In the genomic region with DNA sequence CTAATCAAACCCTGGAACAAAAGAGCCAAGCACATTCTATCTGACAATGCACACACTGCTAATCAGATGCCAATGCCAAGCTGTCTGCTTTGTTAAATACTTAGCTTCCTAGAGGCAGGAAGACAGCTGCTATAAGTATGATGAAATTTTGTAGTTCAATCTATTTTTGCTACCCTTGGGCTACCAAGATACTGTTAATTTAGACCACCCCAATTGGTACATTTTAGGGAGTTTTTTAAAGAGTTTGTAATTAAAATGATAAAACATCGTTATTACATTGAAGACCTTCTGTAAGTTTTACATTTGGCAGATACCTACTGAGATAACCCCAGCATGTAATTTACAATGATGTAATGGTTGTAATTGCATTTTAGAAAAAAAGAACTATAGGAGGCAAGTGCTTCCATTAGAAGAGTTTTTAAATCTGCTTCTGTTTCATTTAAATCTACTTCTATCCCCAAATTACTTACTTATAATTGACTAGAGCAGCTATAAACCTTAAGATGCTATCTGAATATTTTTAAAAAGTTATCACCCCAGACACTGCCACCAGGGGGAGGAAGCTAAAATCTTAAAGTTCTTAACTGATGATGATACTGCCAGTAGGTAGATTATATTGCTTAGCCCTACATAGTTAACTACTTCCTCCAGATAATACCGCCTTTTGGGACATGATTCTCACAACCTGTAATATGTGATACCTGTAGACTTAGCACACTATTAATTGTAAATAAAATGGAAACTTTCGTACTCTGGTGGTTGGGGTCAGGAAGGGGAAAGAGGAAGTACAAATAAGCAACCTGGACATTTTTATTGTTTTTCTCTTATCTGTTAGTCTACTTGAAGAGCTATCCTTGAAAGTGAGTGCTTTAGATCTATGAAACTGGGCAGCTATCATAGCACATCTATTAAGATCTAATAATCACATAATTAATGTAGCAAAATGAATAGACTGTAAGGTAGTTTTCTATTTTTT, we compare ENCODE assay signal across 8 cellular contexts.
DNase-seq lines count a peak whose midpoint lies in the region; ATAC-seq and TF ChIP-seq lines count a peak whose summit lies in the region.

No MANE protein-coding gene starts in this region.

- no peaks in the 10 kb centered on the region for H3K36me3 ChIP-seq in left lung

- H3K4me1 ChIP-seq in left lung: peaks cover 0 to 13% of the 10 kb centered on the region in 2 donors

- H3K9me3 ChIP-seq in left lung: no peaks in the 10 kb centered on the region

- H3K4me1 Mint-ChIP-seq in stimulated activated naive CD8-positive, alpha-beta T cell treated with anti-CD3 and anti-CD28 coated beads, Interleukin-15, amount 100 ng/mL, for 72 hours: peaks cover 9% of the 10 kb centered on the region
- H3K4me1 Mint-ChIP-seq in activated naive CD4-positive, alpha-beta T cell treated with anti-CD3 and anti-CD28 coated beads, Interleukin-2, amount 10 ng/mL, durations not matched to agents 7 days and 5 days: peaks cover 7% of the 10 kb centered on the region

- peak; percentile 12 for DNase-seq in stimulated activated naive CD8-positive, alpha-beta T cell treated with anti-CD3 and anti-CD28 coated beads, Interleukin-15, Interleukin-2, amounts not matched to agents 100 U/mL and 50 U/mL, for 24 hours
- DNase-seq in stimulated activated naive CD8-positive, alpha-beta T cell treated with anti-CD3 and anti-CD28 coated beads, Interleukin-15, amount 100 ng/mL, for 72 hours: no peak
- peak; percentile 35 for DNase-seq in NCI-H345 treated with DMSO at 0.1 percent for 48 hours (lab: John Stamatoyannopoulos, UW; ENCODE audit: unreplicated experiment)
- DNase-seq in activated naive CD4-positive, alpha-beta T cell treated with anti-CD3 and anti-CD28 coated beads, Interleukin-2, amount 10 ng/mL, durations not matched to agents 7 days and 5 days: peak; percentile 59
- DNase-seq in left lung: no peak
- DNase-seq in NCI-H187 (lab: John Stamatoyannopoulos, UW): no peak

- H3K27ac ChIP-seq in left lung: no peak overlapping the region

- no peaks in the 10 kb centered on the region for H3K27me3 ChIP-seq in left lung

- H3K27me3 Mint-ChIP-seq in stimulated activated naive CD8-positive, alpha-beta T cell treated with anti-CD3 and anti-CD28 coated beads, Interleukin-15, amount 100 ng/mL, for 72 hours: no peaks in the 10 kb centered on the region
- H3K27me3 Mint-ChIP-seq in activated naive CD4-positive, alpha-beta T cell treated with anti-CD3 and anti-CD28 coated beads, Interleukin-2, amount 10 ng/mL, durations not matched to agents 7 days and 5 days: no peaks in the 10 kb centered on the region

- no peaks in the 10 kb centered on the region for H3K36me3 Mint-ChIP-seq in activated naive CD4-positive, alpha-beta T cell treated with anti-CD3 and anti-CD28 coated beads, Interleukin-2, amount 10 ng/mL, durations not matched to agents 7 days and 5 days

- no peak overlapping the region for H3K4me3 Mint-ChIP-seq in stimulated activated naive CD8-positive, alpha-beta T cell treated with anti-CD3 and anti-CD28 coated beads, Interleukin-15, amount 100 ng/mL, for 72 hours
- H3K4me3 Mint-ChIP-seq in activated naive CD4-positive, alpha-beta T cell treated with anti-CD3 and anti-CD28 coated beads, Interleukin-2, amount 10 ng/mL, durations not matched to agents 7 days and 5 days: no peak overlapping the region

- peaks cover 0 to 6% of the 10 kb centered on the region in 2 donors for H3K9me3 Mint-ChIP-seq in stimulated activated naive CD8-positive, alpha-beta T cell treated with anti-CD3 and anti-CD28 coated beads, Interleukin-15, amount 100 ng/mL, for 72 hours
- H3K9me3 Mint-ChIP-seq in activated naive CD4-positive, alpha-beta T cell treated with anti-CD3 and anti-CD28 coated beads, Interleukin-2, amount 10 ng/mL, durations not matched to agents 7 days and 5 days: no peaks in the 10 kb centered on the region

- no peak for ATAC-seq in stimulated activated naive CD8-positive, alpha-beta T cell treated with anti-CD3 and anti-CD28 coated beads, Interleukin-15, Interleukin-2, amounts not matched to agents 100 U/mL and 50 U/mL, for 24 hours
- ATAC-seq in stimulated activated naive CD8-positive, alpha-beta T cell treated with anti-CD3 and anti-CD28 coated beads, Interleukin-15, amount 100 ng/mL, for 72 hours: no peak
- ATAC-seq in left lung (peak; percentile 24), GM19395 (IDR thresholded peaks at IDR 0.05; ENCODE audit: unreplicated experiment) (no peak), HG03108 (IDR thresholded peaks at IDR 0.05; ENCODE audit: unreplicated experiment) (no peak)

- CTCF ChIA-PET in activated naive CD4-positive, alpha-beta T cell treated with anti-CD3 and anti-CD28 coated beads, Interleukin-2, amount 10 ng/mL, durations not matched to agents 7 days and 5 days (lab: Charles Lee): interaction anchor here (0.6 to 2.2 kb wide), 10 partner anchors 9 to 601 kb away, joined by 3 to 17 read pairs (median 3); no protein-coding TSS in a partner anchor

- H3K27ac Mint-ChIP-seq in stimulated activated naive CD8-positive, alpha-beta T cell treated with anti-CD3 and anti-CD28 coated beads, Interleukin-15, amount 100 ng/mL, for 72 hours: no peak overlapping the region
- H3K27ac Mint-ChIP-seq in activated naive CD4-positive, alpha-beta T cell treated with anti-CD3 and anti-CD28 coated beads, Interleukin-2, amount 10 ng/mL, durations not matched to agents 7 days and 5 days: no peak overlapping the region

- TF ChIP-seq CTCF in left lung (IDR thresholded peaks at IDR 0.05): peak; percentile 16 to 24

- intact Hi-C loops in left lung (cut with DNase I): no loop called here

- no peak overlapping the region for H3K4me3 ChIP-seq in left lung

Comparison
In these comparisons a context has a peak if more than half of its experiments do, and no peak if none do; other contexts are left out.
1. DNase-seq: peak in stimulated activated naive CD8-positive, alpha-beta T cell treated with anti-CD3 and anti-CD28 coated beads, Interleukin-15, Interleukin-2, amounts not matched to agents 100 U/mL and 50 U/mL, for 24 hours (single experiment), NCI-H345 treated with DMSO at 0.1 percent for 48 hours (single experiment) and activated naive CD4-positive, alpha-beta T cell treated with anti-CD3 and anti-CD28 coated beads, Interleukin-2, amount 10 ng/mL, durations not matched to agents 7 days and 5 days (single experiment); none in stimulated activated naive CD8-positive, alpha-beta T cell treated with anti-CD3 and anti-CD28 coated beads, Interleukin-15, amount 100 ng/mL, for 72 hours (0 of 2), left lung (0 of 2) and NCI-H187 (0 of 2).